Comparison of ENCODE assay signal across 1 cellular context in genomic region chr12:6635856-6636521, GRCh38.
A peak's percentile ranks its signal among the peaks of the same experiment; 100 is the strongest.
TF ChIP-seq lines count a peak whose summit lies in the region.

LPAR5 (minus strand) TSS chr12:6635959; CDS start chr12:6621248, 14,711 bp downstream.

TF ChIP-seq in K562, 482 proteins besides CTCF, POLR2A, EP300 and RAD21 (continued from another document and continues in another):
- TF ChIP-seq, protein P1, sequence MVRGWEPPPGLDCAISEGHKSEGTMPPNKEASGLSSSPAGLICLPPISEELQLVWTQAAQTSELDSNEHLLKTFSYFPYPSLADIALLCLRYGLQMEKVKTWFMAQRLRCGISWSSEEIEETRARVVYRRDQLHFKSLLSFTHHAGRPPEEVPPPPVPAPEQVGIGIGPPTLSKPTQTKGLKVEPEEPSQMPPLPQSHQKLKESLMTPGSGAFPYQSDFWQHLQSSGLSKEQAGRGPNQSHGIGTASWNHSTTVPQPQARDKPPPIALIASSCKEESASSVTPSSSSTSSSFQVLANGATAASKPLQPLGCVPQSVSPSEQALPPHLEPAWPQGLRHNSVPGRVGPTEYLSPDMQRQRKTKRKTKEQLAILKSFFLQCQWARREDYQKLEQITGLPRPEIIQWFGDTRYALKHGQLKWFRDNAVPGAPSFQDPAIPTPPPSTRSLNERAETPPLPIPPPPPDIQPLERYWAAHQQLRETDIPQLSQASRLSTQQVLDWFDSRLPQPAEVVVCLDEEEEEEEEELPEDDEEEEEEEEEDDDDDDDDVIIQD (CRISPR knock-in tag; IDR thresholded peaks at IDR 0.05): no peak
- TF ChIP-seq ETV5 (CRISPR knock-in tag; IDR thresholded peaks at IDR 0.05; ENCODE audit: low read depth) (peak; percentile 42; the same call in 1 of the 2 replicates), TAF1 (IDR thresholded peaks at IDR 0.05; ENCODE audit: control insufficient read depth, extremely low read depth, insufficient read depth, low read length, severe bottlenecking) (peak; percentile 42), XRCC4 (IDR thresholded peaks at IDR 0.05; ENCODE audit: extremely low read depth, insufficient read depth, insufficient read length) (no peak), THRAP3 (IDR thresholded peaks at IDR 0.05; ENCODE audit: borderline replicate concordance) (no peak), CREM (IDR thresholded peaks at IDR 0.05; ENCODE audit: low read depth) (0 out of 2 replicates have a peak, but pooled peaks have one; percentile 11), FOXA3 (CRISPR knock-in tag; conservative IDR thresholded peaks at IDR 0.05 in 1 of 2, IDR thresholded peaks at IDR 0.05 in 1 of 2) (0 out of 4 replicates have a peak, but pooled peaks of 1 of the 2 experiments have one; percentile 16), KDM4B (IDR thresholded peaks at IDR 0.05; ENCODE audit: borderline replicate concordance in 2 of 2, low read depth in 1 of 2) (no peak), SMARCB1 (IDR thresholded peaks at IDR 0.05; ENCODE audit: insufficient read length, low read depth) (no peak), BACH1 (tag; IDR thresholded peaks at IDR 0.05) (no peak), SRSF1 (IDR thresholded peaks at IDR 0.05; ENCODE audit: low read depth, low read length) (no peak), NFATC3 (IDR thresholded peaks at IDR 0.05) (no peak), HNRNPUL1 (IDR thresholded peaks at IDR 0.05; ENCODE audit: low read length) (no peak), PHF8 (IDR thresholded peaks at IDR 0.05; ENCODE audit: borderline replicate concordance, low read length) (peak; percentile 37; the same call in 1 of the 2 replicates), TAF15 (IDR thresholded peaks at IDR 0.05; ENCODE audit: low read depth, low read length) (no peak), SMARCE1 (IDR thresholded peaks at IDR 0.05) (no peak), MAFG (tag; conservative IDR thresholded peaks at IDR 0.05) (no peak), SAFB2 (IDR thresholded peaks at IDR 0.05; ENCODE audit: borderline replicate concordance, low read depth, low read length, severe bottlenecking) (no peak), MEIS2 (IDR thresholded peaks at IDR 0.05; ENCODE audit: partially characterized antibody) (no peak), MED1 (CRISPR knock-in tag; IDR thresholded peaks at IDR 0.05; ENCODE audit: borderline replicate concordance) (no peak), MYNN (IDR thresholded peaks at IDR 0.05) (peak; percentile 57; the same call in 1 of the 2 replicates), MYNN (CRISPR knock-in tag; IDR thresholded peaks at IDR 0.05) (no peak), POLR2AphosphoS2 (IDR thresholded peaks at IDR 0.05; ENCODE audit: low read length) (peak; percentile 29; the same call in 1 of the 2 replicates), ARNT (IDR thresholded peaks at IDR 0.05) (no peak), CLOCK (CRISPR knock-in tag; IDR thresholded peaks at IDR 0.05; ENCODE audit: borderline replicate concordance) (no peak), PURB (CRISPR knock-in tag; IDR thresholded peaks at IDR 0.05; ENCODE audit: low read depth) (no peak), ZNF778 (CRISPR knock-in tag; IDR thresholded peaks at IDR 0.05) (no peak), ZSCAN29 (IDR thresholded peaks at IDR 0.05) (no peak), ERF (CRISPR knock-in tag; IDR thresholded peaks at IDR 0.05) (no peak), RAD51 (IDR thresholded peaks at IDR 0.05; ENCODE audit: borderline replicate concordance, low read depth) (no peak), ZNF511 (CRISPR knock-in tag; IDR thresholded peaks at IDR 0.05) (no peak), ZFP91 (CRISPR knock-in tag; IDR thresholded peaks at IDR 0.05) (no peak), MBD1 (CRISPR knock-in tag; IDR thresholded peaks at IDR 0.05) (no peak), VEZF1 (CRISPR knock-in tag; IDR thresholded peaks at IDR 0.05) (peak; percentile 56; the same call in 1 of the 2 replicates), FIP1L1 (IDR thresholded peaks at IDR 0.05; ENCODE audit: low read depth, low read length, poor library complexity, severe bottlenecking) (no peak), NRF1 (conservative IDR thresholded peaks at IDR 0.05 in 1 of 2, IDR thresholded peaks at IDR 0.05 in 1 of 2) (peak in 1 of 2 experiments; percentile 34; a peak in 1 of 4 replicates), ZNF24 (IDR thresholded peaks at IDR 0.05) (no peak), PRPF4 (IDR thresholded peaks at IDR 0.05; ENCODE audit: insufficient read depth, low read depth, low read length, poor library complexity, severe bottlenecking) (no peak), RBFOX2 (IDR thresholded peaks at IDR 0.05; ENCODE audit: low read depth, low read length) (peak; percentile 69), KHSRP (IDR thresholded peaks at IDR 0.05) (no peak), KLF1 (tag; IDR thresholded peaks at IDR 0.05) (no peak), HMGN3 (IDR thresholded peaks at IDR 0.05; ENCODE audit: borderline replicate concordance, extremely low read depth, insufficient read length, low read depth, low read length) (peak; percentile 55), ETV1 (tag; conservative IDR thresholded peaks at IDR 0.05; ENCODE audit: low read depth) (no peak), GATAD2B (IDR thresholded peaks at IDR 0.05; ENCODE audit: borderline replicate concordance) (no peak), ZKSCAN8 (CRISPR knock-in tag; IDR thresholded peaks at IDR 0.05) (no peak), XRCC3 (IDR thresholded peaks at IDR 0.05) (no peak), CREBBP (IDR thresholded peaks at IDR 0.05; ENCODE audit: low read depth, low read length) (no peak), RBM15 (IDR thresholded peaks at IDR 0.05; ENCODE audit: insufficient read depth, low read length) (no peak), FOSL1 (tag; conservative IDR thresholded peaks at IDR 0.05) (no peak), ZNF124 (CRISPR knock-in tag; IDR thresholded peaks at IDR 0.05) (no peak)
- TF ChIP-seq, protein P2, sequence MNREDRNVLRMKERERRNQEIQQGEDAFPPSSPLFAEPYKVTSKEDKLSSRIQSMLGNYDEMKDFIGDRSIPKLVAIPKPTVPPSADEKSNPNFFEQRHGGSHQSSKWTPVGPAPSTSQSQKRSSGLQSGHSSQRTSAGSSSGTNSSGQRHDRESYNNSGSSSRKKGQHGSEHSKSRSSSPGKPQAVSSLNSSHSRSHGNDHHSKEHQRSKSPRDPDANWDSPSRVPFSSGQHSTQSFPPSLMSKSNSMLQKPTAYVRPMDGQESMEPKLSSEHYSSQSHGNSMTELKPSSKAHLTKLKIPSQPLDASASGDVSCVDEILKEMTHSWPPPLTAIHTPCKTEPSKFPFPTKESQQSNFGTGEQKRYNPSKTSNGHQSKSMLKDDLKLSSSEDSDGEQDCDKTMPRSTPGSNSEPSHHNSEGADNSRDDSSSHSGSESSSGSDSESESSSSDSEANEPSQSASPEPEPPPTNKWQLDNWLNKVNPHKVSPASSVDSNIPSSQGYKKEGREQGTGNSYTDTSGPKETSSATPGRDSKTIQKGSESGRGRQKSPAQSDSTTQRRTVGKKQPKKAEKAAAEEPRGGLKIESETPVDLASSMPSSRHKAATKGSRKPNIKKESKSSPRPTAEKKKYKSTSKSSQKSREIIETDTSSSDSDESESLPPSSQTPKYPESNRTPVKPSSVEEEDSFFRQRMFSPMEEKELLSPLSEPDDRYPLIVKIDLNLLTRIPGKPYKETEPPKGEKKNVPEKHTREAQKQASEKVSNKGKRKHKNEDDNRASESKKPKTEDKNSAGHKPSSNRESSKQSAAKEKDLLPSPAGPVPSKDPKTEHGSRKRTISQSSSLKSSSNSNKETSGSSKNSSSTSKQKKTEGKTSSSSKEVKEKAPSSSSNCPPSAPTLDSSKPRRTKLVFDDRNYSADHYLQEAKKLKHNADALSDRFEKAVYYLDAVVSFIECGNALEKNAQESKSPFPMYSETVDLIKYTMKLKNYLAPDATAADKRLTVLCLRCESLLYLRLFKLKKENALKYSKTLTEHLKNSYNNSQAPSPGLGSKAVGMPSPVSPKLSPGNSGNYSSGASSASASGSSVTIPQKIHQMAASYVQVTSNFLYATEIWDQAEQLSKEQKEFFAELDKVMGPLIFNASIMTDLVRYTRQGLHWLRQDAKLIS (CRISPR knock-in tag; IDR thresholded peaks at IDR 0.05): 0 out of 2 replicates have a peak, but pooled peaks have one; percentile 53
- TF ChIP-seq, protein P3, sequence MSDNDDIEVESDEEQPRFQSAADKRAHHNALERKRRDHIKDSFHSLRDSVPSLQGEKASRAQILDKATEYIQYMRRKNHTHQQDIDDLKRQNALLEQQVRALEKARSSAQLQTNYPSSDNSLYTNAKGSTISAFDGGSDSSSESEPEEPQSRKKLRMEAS (CRISPR knock-in tag; IDR thresholded peaks at IDR 0.05): 0 out of 2 replicates have a peak, but pooled peaks have one; percentile 27
- TF ChIP-seq, protein P4, sequence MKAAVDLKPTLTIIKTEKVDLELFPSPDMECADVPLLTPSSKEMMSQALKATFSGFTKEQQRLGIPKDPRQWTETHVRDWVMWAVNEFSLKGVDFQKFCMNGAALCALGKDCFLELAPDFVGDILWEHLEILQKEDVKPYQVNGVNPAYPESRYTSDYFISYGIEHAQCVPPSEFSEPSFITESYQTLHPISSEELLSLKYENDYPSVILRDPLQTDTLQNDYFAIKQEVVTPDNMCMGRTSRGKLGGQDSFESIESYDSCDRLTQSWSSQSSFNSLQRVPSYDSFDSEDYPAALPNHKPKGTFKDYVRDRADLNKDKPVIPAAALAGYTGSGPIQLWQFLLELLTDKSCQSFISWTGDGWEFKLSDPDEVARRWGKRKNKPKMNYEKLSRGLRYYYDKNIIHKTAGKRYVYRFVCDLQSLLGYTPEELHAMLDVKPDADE (conservative IDR thresholded peaks at IDR 0.05; ENCODE audit: control insufficient read depth, low read depth, low read length): 0 out of 2 replicates have a peak, but pooled peaks have one; percentile 7
- TF ChIP-seq, protein P5, sequence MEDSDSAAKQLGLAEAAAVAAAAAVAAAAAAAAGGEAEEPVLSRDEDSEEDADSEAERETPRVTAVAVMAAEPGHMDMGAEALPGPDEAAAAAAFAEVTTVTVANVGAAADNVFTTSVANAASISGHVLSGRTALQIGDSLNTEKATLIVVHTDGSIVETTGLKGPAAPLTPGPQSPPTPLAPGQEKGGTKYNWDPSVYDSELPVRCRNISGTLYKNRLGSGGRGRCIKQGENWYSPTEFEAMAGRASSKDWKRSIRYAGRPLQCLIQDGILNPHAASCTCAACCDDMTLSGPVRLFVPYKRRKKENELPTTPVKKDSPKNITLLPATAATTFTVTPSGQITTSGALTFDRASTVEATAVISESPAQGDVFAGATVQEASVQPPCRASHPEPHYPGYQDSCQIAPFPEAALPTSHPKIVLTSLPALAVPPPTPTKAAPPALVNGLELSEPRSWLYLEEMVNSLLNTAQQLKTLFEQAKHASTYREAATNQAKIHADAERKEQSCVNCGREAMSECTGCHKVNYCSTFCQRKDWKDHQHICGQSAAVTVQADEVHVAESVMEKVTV (CRISPR knock-in tag; IDR thresholded peaks at IDR 0.05): no peak
